In genomic region chr7:23709081-23709746, GRCh38 we compare ENCODE assay signal across 20 cellular contexts. TPM values are rescaled to one million over a fixed set of nuclear protein-coding genes. Genes with fewer than 3 reads are reported as not detected.
DNase-seq lines count a peak whose midpoint lies in the region; ATAC-seq, FAIRE-seq and TF ChIP-seq lines count a peak whose summit lies in the region.
"Had no signal": no experiment of that assay in that cellular context is flagged by ENCODE, and none has a peak within 500 bp of the region (broad histone marks: within the 10 kb centered on the region; RNA-seq: fewer than 3 reads in every experiment).

No MANE protein-coding gene starts in this region.

- no peak for ATAC-seq in PC-3
- peak; percentile 63 for ATAC-seq in left lobe of liver
- ATAC-seq in GM21381 (IDR thresholded peaks at IDR 0.05; ENCODE audit: unreplicated experiment), result no peak
- ATAC-seq in HG03432 (IDR thresholded peaks at IDR 0.05; ENCODE audit: unreplicated experiment), result no peak
- ATAC-seq: GM12878, HCT116, Right ventricle myocardium inferior had no signal

- intact Hi-C loops in PC-3 (cut with micrococcal nuclease), result no loop called here
- intact Hi-C loops in stomach (cut with DNase I; ENCODE audit: low total_unique reads), result no loop called here
- intact Hi-C loops in A673 (cut with micrococcal nuclease; ENCODE audit: unreplicated experiment), result no loop called here

- H3K27me3 ChIP-seq in PC-3 (ENCODE audit: low read length) (no peaks in the 10 kb centered on the region), stomach (no peaks in the 10 kb centered on the region), A673 (replicated peaks; ENCODE audit: insufficient read depth, low read depth, low read length, poor library complexity) (no peaks in the 10 kb centered on the region)

- H3K36me3 ChIP-seq in PC-3 (ENCODE audit: low read depth, low read length), result peaks cover 5% of the 10 kb centered on the region; the same call in 1 of the 2 replicates
- H3K36me3 ChIP-seq in stomach, result peaks cover 4 to 23% (median 17%) of the 10 kb centered on the region in 4 donors
- H3K36me3 ChIP-seq in A673 (ENCODE audit: insufficient read depth, low read length, poor library complexity, severe bottlenecking), result no peaks in the 10 kb centered on the region

- H2AFZ ChIP-seq in PC-3 (ENCODE audit: low read length), result no peak overlapping the region

- no peak overlapping the region for H3K4me2 ChIP-seq in PC-3 (ENCODE audit: low read length)
- H3K4me2 ChIP-seq: KMS-11 had no signal

- no peaks in the 10 kb centered on the region for H4K20me1 ChIP-seq in PC-3 (ENCODE audit: low read length)

- POLR2A ChIA-PET in PC-3 (lab: Charles Lee; ENCODE audit: unreplicated experiment), result no interaction called here
- POLR2A ChIA-PET in A673 (lab: Charles Lee; ENCODE audit: low non-redundant PET), result interaction anchor here (0.6 kb wide), 1 partner anchor 133 kb away, joined by 6 read pairs; no protein-coding TSS in a partner anchor

- H3F3A ChIP-seq in PC-3 (ENCODE audit: low read length, unreplicated experiment), result peaks cover 6% of the 10 kb centered on the region

- peak; percentile 21 for FAIRE-seq in GM19239 (lab: Jason Lieb, UNC)
- FAIRE-seq: GM12878 had no signal

- no peak overlapping the region for H3K27ac ChIP-seq in PC-3 (ENCODE audit: low read length)
- H3K27ac ChIP-seq in stomach, result peak overlapping the region in 4 of 5 donors; percentile 46 to 63 (median 54)
- H3K27ac ChIP-seq in A673 (ENCODE audit: low read depth, low read length, poor library complexity, severe bottlenecking), result no peak overlapping the region
- H3K27ac ChIP-seq: KMS-11 had no signal

- TF ChIP-seq CTCF in PC-3 (conservative IDR thresholded peaks at IDR 0.05; ENCODE audit: low read depth, low read length) (no peak), stomach (IDR thresholded peaks at IDR 0.05) (no peak), A673 (conservative IDR thresholded peaks at IDR 0.05; ENCODE audit: low read depth, low read length) (no peak)

- CTCF ChIA-PET in PC-3 (lab: Charles Lee) (interaction anchor here (0.6 kb wide), 1 partner anchor 345 kb away, joined by 7 read pairs; no protein-coding TSS in a partner anchor), A673 (lab: Charles Lee) (interaction anchor here (0.6 to 1.2 kb wide), 2 partner anchors 12 to 162 kb away, joined by 3 read pairs; no protein-coding TSS in a partner anchor)

- BruUV-seq in PC-3 (replicated peaks; lab: Mats Ljungman, UMichigan), result no TSS peak
- no TSS peak for BruUV-seq in A673 (replicated peaks; lab: Mats Ljungman, UMichigan)

- no peaks in the 10 kb centered on the region for H3K79me2 ChIP-seq in PC-3 (ENCODE audit: low read length)

- TF ChIP-seq EP300 in stomach (IDR thresholded peaks at IDR 0.05), result no peak

- H3K9me2 ChIP-seq in PC-3 (replicated peaks; ENCODE audit: low read length), result no peaks in the 10 kb centered on the region

- no peak overlapping the region for H3K9ac ChIP-seq in PC-3 (ENCODE audit: low read length)
- H3K9ac ChIP-seq: KMS-11 had no signal

- H3K9me3 ChIP-seq in PC-3 (ENCODE audit: low read length), result no peaks in the 10 kb centered on the region
- H3K9me3 ChIP-seq in stomach, result peaks cover 0 to 18% (median 9%) of the 10 kb centered on the region in 4 donors
- peaks cover 10% of the 10 kb centered on the region for H3K9me3 ChIP-seq in A673 (ENCODE audit: low read depth, low read length, poor library complexity, severe bottlenecking)

- DNase-seq in GM19239 (ENCODE audit: insufficient read length, low spot score), result no peak
- DNase-seq in PC-3, result peak; percentile 32
- DNase-seq in left lobe of liver (ENCODE audit: low spot score), result no peak
- no peak for DNase-seq in stomach
- no peak for DNase-seq in A673 (ENCODE audit: low spot score)
- DNase-seq: AML-193, GOT3, NCI-H1417, NCI-H187 treated with DMSO at 0.1 percent for 48 hours, NCI-H226, NCI-H524 had no signal

- TF ChIP-seq POLR2A in stomach (IDR thresholded peaks at IDR 0.05), result no peak

- 31 to 51% (median 34%) methylated on average over 7 of the region's 7 CpGs for WGBS in stomach, 5 donors

- H3K4me3 ChIP-seq in PC-3 (ENCODE audit: low read length) (no peak overlapping the region), stomach (no peak overlapping the region), A673 (ENCODE audit: low read depth, low read length, poor library complexity, severe bottlenecking) (no peak overlapping the region)
- H3K4me3 ChIP-seq: GM12878 had no signal

- H3K4me1 ChIP-seq in PC-3 (ENCODE audit: insufficient read depth, low read length), result peaks cover 21% of the 10 kb centered on the region
- H3K4me1 ChIP-seq in stomach, result peaks cover 0 to 13% (median 4%) of the 10 kb centered on the region in 4 donors
- no peaks in the 10 kb centered on the region for H3K4me1 ChIP-seq in A673 (ENCODE audit: insufficient read depth, low read length, poor library complexity, severe bottlenecking)

RNA-seq across cellular contexts. Expression of gene STK31, which starts 0.8 kb away (rescaled TPM):
- 0.12 and 1.6 TPM in 2 replicates for total RNA-seq in PC-3 (2014; rRNA removed)
- 0.20 TPM for total RNA-seq in left lobe of liver
- total RNA-seq in stomach, result 1 to 10 TPM in 4 of 5 donors, not detected in 1; 1.7 to 9.0 (median 3.3) TPM
- polyA plus RNA-seq in stomach, result under 1 TPM in 2 of 3 donors, not detected in 1; 0.65 to 0.68 TPM
- 0.34 and 0.39 TPM in 2 replicates for total RNA-seq in A673 (2021)
- total RNA-seq: M059J, SK-MEL-5 had no signal
- polyA plus RNA-seq: CD14-positive monocyte had no signal

RNA-seq across cellular contexts. Expression of gene FAM221A, which starts 29.2 kb away (rescaled TPM):
- total RNA-seq in PC-3 (2014; rRNA removed) (0.75 and 5.6 TPM in 2 replicates), left lobe of liver (4.2 TPM), stomach (10 to 100 TPM; 15.4 to 79.9 (median 30.3) TPM), A673 (2021) (8.2 and 12.0 TPM in 2 replicates)
- 10 to 100 TPM; 10.6 to 19.9 (median 10.9) TPM for polyA plus RNA-seq in stomach

Comparison
In these comparisons a context has a peak if more than half of its experiments do, and no peak if none do; other contexts are left out.
1. H3K27ac ChIP-seq: peak in stomach (4 of 5); none in PC-3 (single experiment) and A673 (single experiment).